In genomic region chr3:53114011-53114400, GRCh38 we compare ENCODE assay signal across 9 cellular contexts. TPM values are rescaled to one million over a fixed set of nuclear protein-coding genes. Genes with fewer than 3 reads are reported as not detected.
DNase-seq lines count a peak whose midpoint lies in the region; ATAC-seq and TF ChIP-seq lines count a peak whose summit lies in the region.
"Had no signal": no experiment of that assay in that cellular context is flagged by ENCODE, and none has a peak within 500 bp of the region (broad histone marks: within the 10 kb centered on the region; RNA-seq: fewer than 3 reads in every experiment).

No MANE protein-coding gene starts in this region.

- H3K9ac ChIP-seq in liver (ENCODE audit: low read depth in 1 of 2, low read length in 2 of 2) = no peak overlapping the region

- ATAC-seq in HG02981 (IDR thresholded peaks at IDR 0.05; ENCODE audit: unreplicated experiment) (peak; percentile 66), GM18517 (IDR thresholded peaks at IDR 0.05; ENCODE audit: unreplicated experiment) (no peak)

- DNase-seq in GM12864 (ENCODE audit: low read depth) (peak; percentile 53), NCI-H460 (ENCODE audit: extremely low read depth, low read depth) (peak; percentile 59), coronary artery (ENCODE audit: low spot score) (no peak)
- peak; percentile 89 for DNase-seq in activated CD4-positive, alpha-beta T cell treated with anti-CD3 and anti-CD28 coated beads for 48 hours
- peak; percentile 86 for DNase-seq in stimulated activated CD4-positive, alpha-beta T cell treated with anti-CD3 and anti-CD28 coated beads, Interleukin-4, amount 100 ng/mL, for 24 hours

- TF ChIP-seq RAD21 in liver (IDR thresholded peaks at IDR 0.05) = peak; percentile 92 to 96

- H3K4me3 ChIP-seq in GM12864 (ENCODE audit: low read depth, low read length) (no peak overlapping the region), coronary artery (no peak overlapping the region), liver (ENCODE audit: low read depth in 1 of 3, low read length in 3 of 3) (no peak overlapping the region)
- H3K4me3 ChIP-seq: skin epidermis had no signal

- H3K4me1 ChIP-seq in liver (ENCODE audit: control insufficient read depth in 4 of 4, insufficient read depth in 4 of 4, low read length in 3 of 4) = peaks cover 0 to 5% (median 2%) of the 10 kb centered on the region in 4 donors

- H3K27me3 ChIP-seq in liver (ENCODE audit: control insufficient read depth in 4 of 4, insufficient read depth in 4 of 4, low read length in 3 of 4) = no peaks in the 10 kb centered on the region

- peak; percentile 98 for TF ChIP-seq CTCF in GM12864 (IDR thresholded peaks at IDR 0.05; ENCODE audit: low read depth, low read length, missing control alignments)
- TF ChIP-seq CTCF in coronary artery (IDR thresholded peaks at IDR 0.05) = peak; percentile 75
- TF ChIP-seq CTCF in liver (IDR thresholded peaks at IDR 0.05; ENCODE audit: low read depth, low read length, missing input control) = peak; percentile 93

- H3K36me3 ChIP-seq in liver (ENCODE audit: control insufficient read depth in 4 of 4, insufficient read depth in 3 of 4, low read depth in 1 of 4, low read length in 3 of 4) = peaks cover 3 to 37% (median 20%) of the 10 kb centered on the region in 4 donors

- no peak overlapping the region for H3K27ac ChIP-seq in coronary artery
- no peak overlapping the region for H3K27ac ChIP-seq in liver (ENCODE audit: low read depth in 1 of 2, low read length in 2 of 2)

- 13% methylated on average over 5 of the region's 5 CpGs for whole genome bisulfite sequencing in liver

- no peaks in the 10 kb centered on the region for H3K9me3 ChIP-seq in liver (ENCODE audit: control insufficient read depth in 4 of 4, low read length in 3 of 4)

TF ChIP-seq in liver, 16 proteins besides CTCF, POLR2A, EP300 and RAD21:
- TF ChIP-seq HNF4A (conservative IDR thresholded peaks at IDR 0.05) = peak in 1 of 2 donors; percentile 6
- no peak for TF ChIP-seq NR2F2 (IDR thresholded peaks at IDR 0.05)
- TF ChIP-seq RXRA (IDR thresholded peaks at IDR 0.05) = no peak
- TF ChIP-seq ZBTB33 (IDR thresholded peaks at IDR 0.05) = no peak
TF ChIP-seq in liver: peak in this region for 1.

RNA-seq across cellular contexts. Expression of gene RFT1, which starts 16.2 kb away (rescaled TPM):
- total RNA-seq in NCI-H460 (2014; rRNA removed; shearing (Covaris generic)) = 23.5 and 26.8 TPM in 2 replicates
- polyA plus RNA-seq in NCI-H460 (2014; cell fraction: nucleus; rRNA removed) = 10.4 and 10.7 TPM in 2 replicates
- total RNA-seq in liver = 10 to 100 TPM; 11.5 to 12.2 TPM
- 10 to 100 TPM in 1 of 2 donors, 1 to 10 TPM in 1; 8.0 to 12.6 TPM for polyA plus RNA-seq in liver

RNA-seq across cellular contexts. Expression of gene PRKCD, which starts 47.0 kb away (rescaled TPM):
- 1.0 and 1.8 TPM in 2 replicates for total RNA-seq in NCI-H460 (2014; rRNA removed; shearing (Covaris generic))
- polyA plus RNA-seq in NCI-H460 (2014; cell fraction: nucleus; rRNA removed) = 1.6 and 2.6 TPM in 2 replicates
- 1 to 10 TPM; 3.8 to 7.3 TPM for total RNA-seq in liver
- polyA plus RNA-seq in liver = 1 to 10 TPM; 3.1 TPM
